ENCODE assay signal across 10 cellular contexts in the genomic region with DNA sequence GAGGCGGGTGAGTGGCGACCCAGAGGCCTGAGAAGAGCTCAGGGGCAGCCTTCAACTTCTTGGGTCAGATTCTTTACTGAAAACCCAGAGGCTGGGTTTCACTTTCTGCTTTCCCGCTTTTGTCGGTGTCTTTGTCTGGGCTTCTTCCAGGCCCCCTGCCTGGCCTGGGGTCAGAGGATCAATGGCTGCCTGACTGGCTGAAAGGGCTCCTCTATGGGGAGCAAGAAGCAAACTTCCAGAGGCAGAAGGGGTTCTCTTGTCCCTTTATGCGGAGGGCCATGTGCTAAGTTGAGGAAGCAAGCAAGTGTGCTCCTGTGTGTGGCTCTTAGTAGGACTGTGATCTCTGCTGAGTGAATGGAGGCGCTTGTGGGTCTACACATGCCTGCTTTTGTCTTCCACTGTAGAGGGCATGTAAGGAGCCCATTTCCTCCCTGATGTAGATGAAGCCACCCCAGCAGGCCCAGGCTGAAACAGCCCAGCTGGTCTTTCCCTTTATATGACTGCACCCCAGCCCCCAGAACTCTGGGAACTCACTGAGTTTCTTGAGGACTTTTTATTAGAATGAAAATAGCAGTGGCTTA. TPM values are rescaled to one million over a fixed set of nuclear protein-coding genes. Genes with fewer than 3 reads are reported as not detected.
DNase-seq lines count a peak whose midpoint lies in the region; ATAC-seq and TF ChIP-seq lines count a peak whose summit lies in the region.
"Had no signal": no experiment of that assay in that cellular context is flagged by ENCODE, and none has a peak within 500 bp of the region (broad histone marks: within the 10 kb centered on the region; RNA-seq: fewer than 3 reads in every experiment).

No MANE protein-coding gene starts in this region.

- no peak overlapping the region for H3K27ac Mint-ChIP-seq in activated naive CD8-positive, alpha-beta T cell
- H3K27ac Mint-ChIP-seq in activated naive CD8-positive, alpha-beta T cell treated with anti-CD3 and anti-CD28 coated beads for 36 hours, result no peak overlapping the region
- H3K27ac Mint-ChIP-seq in central memory CD8-positive, alpha-beta T cell (ENCODE audit: low read depth), result no peak overlapping the region
- H3K27ac Mint-ChIP-seq in type B pancreatic cell, result peak overlapping the region; percentile 7
- H3K27ac Mint-ChIP-seq: HFFc6 had no signal

- no peak for ATAC-seq in central memory CD8-positive, alpha-beta T cell (replicated peaks; ENCODE audit: extremely low read depth, poor library complexity, severe bottlenecking)
- ATAC-seq in HG03378 (IDR thresholded peaks at IDR 0.05; ENCODE audit: unreplicated experiment) (no peak), GM21360 (IDR thresholded peaks at IDR 0.05; ENCODE audit: unreplicated experiment) (no peak)

- H3K27me3 Mint-ChIP-seq in activated naive CD8-positive, alpha-beta T cell, result peaks cover 15% of the 10 kb centered on the region
- peaks cover 69% of the 10 kb centered on the region for H3K27me3 Mint-ChIP-seq in activated naive CD8-positive, alpha-beta T cell treated with anti-CD3 and anti-CD28 coated beads for 36 hours
- peaks cover 99% of the 10 kb centered on the region for H3K27me3 Mint-ChIP-seq in central memory CD8-positive, alpha-beta T cell
- peaks cover 77% of the 10 kb centered on the region for H3K27me3 Mint-ChIP-seq in type B pancreatic cell

- WGBS in mesodermal cell (ENCODE audit: insufficient coverage in 2 of 2), 2 experiments, result 31 to 39% methylated on average over 5 of the region's 6 CpGs

- no peaks in the 10 kb centered on the region for H3K9me3 Mint-ChIP-seq in activated naive CD8-positive, alpha-beta T cell (ENCODE audit: low read depth)
- H3K9me3 Mint-ChIP-seq in activated naive CD8-positive, alpha-beta T cell treated with anti-CD3 and anti-CD28 coated beads for 36 hours, result no peaks in the 10 kb centered on the region
- no peaks in the 10 kb centered on the region for H3K9me3 Mint-ChIP-seq in central memory CD8-positive, alpha-beta T cell
- H3K9me3 Mint-ChIP-seq in type B pancreatic cell, result no peaks in the 10 kb centered on the region
- H3K9me3 Mint-ChIP-seq: HFFc6 had no signal

- H3K4me1 Mint-ChIP-seq in activated naive CD8-positive, alpha-beta T cell (ENCODE audit: low read depth), result peaks cover 22% of the 10 kb centered on the region
- H3K4me1 Mint-ChIP-seq in activated naive CD8-positive, alpha-beta T cell treated with anti-CD3 and anti-CD28 coated beads for 36 hours, result peaks cover 16% of the 10 kb centered on the region
- peaks cover 18% of the 10 kb centered on the region for H3K4me1 Mint-ChIP-seq in central memory CD8-positive, alpha-beta T cell
- peaks cover 44% of the 10 kb centered on the region for H3K4me1 Mint-ChIP-seq in type B pancreatic cell (ENCODE audit: unreplicated experiment)

- peaks cover 26% of the 10 kb centered on the region for H3K4me1 ChIP-seq in mesodermal cell (ENCODE audit: control insufficient read depth, insufficient read depth, low read length, poor library complexity, severe bottlenecking)
- H3K4me1 ChIP-seq: BE2C had no signal

- H3K36me3 ChIP-seq in mesodermal cell (ENCODE audit: control insufficient read depth, insufficient read depth, low read length), result no peaks in the 10 kb centered on the region
- H3K36me3 ChIP-seq: BE2C had no signal

- no peak for DNase-seq in activated naive CD8-positive, alpha-beta T cell treated with anti-CD3 and anti-CD28 coated beads for 36 hours
- no peak for DNase-seq in central memory CD8-positive, alpha-beta T cell (ENCODE audit: low spot score in 2 of 2)
- DNase-seq in type B pancreatic cell (ENCODE audit: extremely low spot score, unreplicated experiment), result no peak
- DNase-seq in GF-D8 (lab: John Stamatoyannopoulos, UW), result no peak
- DNase-seq: HFFc6 had no signal

- H3K9me3 ChIP-seq in mesodermal cell (ENCODE audit: control insufficient read depth, low read length), result no peaks in the 10 kb centered on the region
- H3K9me3 ChIP-seq: BE2C had no signal

- no peak overlapping the region for H3K4me3 ChIP-seq in mesodermal cell (ENCODE audit: extremely low read depth, insufficient read depth, low read length, poor library complexity, severe bottlenecking)

- no peak for TF ChIP-seq CTCF in type B pancreatic cell (conservative IDR thresholded peaks at IDR 0.05)

- H3K27ac ChIP-seq in mesodermal cell (ENCODE audit: low read depth, low read length, severe bottlenecking), result peak overlapping the region; percentile 68

- H3K4me3 Mint-ChIP-seq in activated naive CD8-positive, alpha-beta T cell, result peak overlapping the region; percentile 62
- no peak overlapping the region for H3K4me3 Mint-ChIP-seq in activated naive CD8-positive, alpha-beta T cell treated with anti-CD3 and anti-CD28 coated beads for 36 hours
- peak overlapping the region; percentile 29 for H3K4me3 Mint-ChIP-seq in central memory CD8-positive, alpha-beta T cell
- H3K4me3 Mint-ChIP-seq in type B pancreatic cell, result peak overlapping the region; percentile 79
- H3K4me3 Mint-ChIP-seq: HFFc6 had no signal

- no peaks in the 10 kb centered on the region for H3K36me3 Mint-ChIP-seq in activated naive CD8-positive, alpha-beta T cell
- H3K36me3 Mint-ChIP-seq in activated naive CD8-positive, alpha-beta T cell treated with anti-CD3 and anti-CD28 coated beads for 36 hours, result no peaks in the 10 kb centered on the region
- H3K36me3 Mint-ChIP-seq in central memory CD8-positive, alpha-beta T cell (ENCODE audit: insufficient read depth), result peaks cover 2% of the 10 kb centered on the region
- H3K36me3 Mint-ChIP-seq in type B pancreatic cell, result no peaks in the 10 kb centered on the region

RNA-seq across cellular contexts. Expression of a gene that starts 1.0 kb away (rescaled TPM):
- total RNA-seq in activated naive CD8-positive, alpha-beta T cell treated with anti-CD3 and anti-CD28 coated beads for 36 hours, result not detected
- polyA plus RNA-seq in mesodermal cell (2013, experiment 1 of 2), result 10.9 TPM
- 10.0 TPM for polyA plus RNA-seq in mesodermal cell (2013, experiment 2 of 2)
- total RNA-seq in type B pancreatic cell (ENCODE audit: low replicate concordance), result 0.95 and 15.3 TPM in 2 replicates

RNA-seq across cellular contexts. Expression of a gene that starts 52.1 kb away (rescaled TPM):
- 10 to 100 TPM; 16.6 to 18.1 TPM for total RNA-seq in activated naive CD8-positive, alpha-beta T cell treated with anti-CD3 and anti-CD28 coated beads for 36 hours
- polyA plus RNA-seq in mesodermal cell (2013, experiment 1 of 2), result 24.4 TPM
- 19.8 TPM for polyA plus RNA-seq in mesodermal cell (2013, experiment 2 of 2)
- total RNA-seq in type B pancreatic cell (ENCODE audit: low replicate concordance), result 17.2 and 33.2 TPM in 2 replicates
